In genomic region chr12:106342397-106343212, GRCh38 we compare ENCODE assay signal across 8 cellular contexts. TPM values are rescaled to one million over a fixed set of nuclear protein-coding genes. Genes with fewer than 3 reads are reported as not detected.
A peak's percentile ranks its signal among the peaks of the same experiment; 100 is the strongest.
DNase-seq lines count a peak whose midpoint lies in the region; ATAC-seq and TF ChIP-seq lines count a peak whose summit lies in the region.

No MANE protein-coding gene starts in this region.

- H3K4me3 ChIP-seq in subcutaneous abdominal adipose tissue (ENCODE audit: low read depth in 1 of 5, low read length in 5 of 5): peak overlapping the region in 4 of 5 donors; percentile 16 to 47 (median 32)

- peak overlapping the region; percentile 88 for H3K4me3 Mint-ChIP-seq in HFFc6
- H3K4me3 Mint-ChIP-seq in MCF 10A (ENCODE audit: unreplicated experiment): peak overlapping the region; percentile 64

- peaks cover 34% of the 10 kb centered on the region for H3K4me1 Mint-ChIP-seq in HFFc6 (ENCODE audit: low read depth)
- peaks cover 22% of the 10 kb centered on the region for H3K4me1 Mint-ChIP-seq in MCF 10A (ENCODE audit: insufficient read depth, unreplicated experiment)

- H3K36me3 ChIP-seq in subcutaneous abdominal adipose tissue (ENCODE audit: control insufficient read depth in 5 of 5, insufficient read depth in 5 of 5, low read length in 5 of 5): peaks cover 9 to 27% (median 22%) of the 10 kb centered on the region in 5 donors

- peak overlapping the region; percentile 95 for H3K27ac Mint-ChIP-seq in HFFc6
- peak overlapping the region; percentile 80 for H3K27ac Mint-ChIP-seq in MCF 10A (ENCODE audit: low read depth, unreplicated experiment)

- H3K4me1 ChIP-seq in subcutaneous abdominal adipose tissue (ENCODE audit: control insufficient read depth in 5 of 5, insufficient read depth in 5 of 5, low read length in 5 of 5): peaks cover 8 to 26% (median 23%) of the 10 kb centered on the region in 5 donors

- no peak for TF ChIP-seq CTCF in HFFc6 (IDR thresholded peaks at IDR 0.05)
- no peak for TF ChIP-seq CTCF in MCF 10A (IDR thresholded peaks at IDR 0.05; ENCODE audit: unreplicated experiment)

- CTCF ChIA-PET in MCF 10A (lab: Yijun Ruan, JAX): interaction anchor here (0.5 to 2.5 kb wide), 9 partner anchors 9 to 1259 kb away, joined by 3 to 15 read pairs (median 3); no protein-coding TSS in a partner anchor

- H3K27ac ChIP-seq in subcutaneous abdominal adipose tissue (ENCODE audit: low read depth, low read length): peak overlapping the region; percentile 87

- peak overlapping the region in 1 of 5 donors; percentile 22 for H3K9ac ChIP-seq in subcutaneous abdominal adipose tissue (ENCODE audit: low read length in 5 of 5)

- H3K27me3 ChIP-seq in subcutaneous abdominal adipose tissue (ENCODE audit: control insufficient read depth in 5 of 5, insufficient read depth in 4 of 5, low read length in 5 of 5): no peaks in the 10 kb centered on the region

- no peaks in the 10 kb centered on the region for H3K27me3 Mint-ChIP-seq in HFFc6 (ENCODE audit: insufficient read depth)
- no peaks in the 10 kb centered on the region for H3K27me3 Mint-ChIP-seq in MCF 10A (ENCODE audit: insufficient read depth, unreplicated experiment)

- no peaks in the 10 kb centered on the region for H3K9me3 ChIP-seq in subcutaneous abdominal adipose tissue (ENCODE audit: control insufficient read depth in 5 of 5, low read length in 5 of 5)

- H3K9me3 Mint-ChIP-seq in HFFc6 (no peaks in the 10 kb centered on the region; the same call in 1 of the 2 replicates), MCF 10A (ENCODE audit: unreplicated experiment) (no peaks in the 10 kb centered on the region)

- DNase-seq in HFFc6 (peak; percentile 77), MCF 10A (ENCODE audit: unreplicated experiment) (peak; percentile 72), left kidney (ENCODE audit: low read depth, low spot score) (peak; percentile 10), putamen (ENCODE audit: low spot score) (no peak), OCI-M2 (lab: John Stamatoyannopoulos, UW; ENCODE audit: unreplicated experiment) (no peak)

- BruUV-seq in MCF 10A (replicated peaks; lab: Mats Ljungman, UMichigan): no TSS peak

- POLR2A ChIA-PET in MCF 10A (lab: Yijun Ruan, JAX): interaction anchor here (0.6 to 2.7 kb wide), 14 partner anchors 11 to 115 kb away, joined by 3 to 25 read pairs (median 4); partner anchors contain the start of genes CKAP4, POLR3B and TCP11L2

- H3K36me3 Mint-ChIP-seq in HFFc6 (ENCODE audit: low read depth) (peaks cover 5% of the 10 kb centered on the region), MCF 10A (ENCODE audit: insufficient read depth, unreplicated experiment) (peaks cover 27% of the 10 kb centered on the region)

- intact Hi-C loops in MCF 10A (cut with micrococcal nuclease): loop anchor here (1.0 kb wide), 1 partner anchor 54 kb away; no protein-coding TSS in a partner anchor

- no peak for ATAC-seq in HG02763 (IDR thresholded peaks at IDR 0.05; ENCODE audit: unreplicated experiment)
- no peak for ATAC-seq in HG03521 (IDR thresholded peaks at IDR 0.05; ENCODE audit: unreplicated experiment)

RNA-seq across cellular contexts. Expression of gene POLR3B, which starts 14.9 kb away (rescaled TPM):
- 10 to 100 TPM; 16.4 to 18.8 (median 17.3) TPM for total RNA-seq in HFFc6 (2021; fragmentation: NEBNext Ultra II Directional; extraction: Animal tissue kit (Norgen Biotek cat#: 25700))
- total RNA-seq in MCF 10A (2022): 11.1 and 15.7 TPM in 2 replicates

RNA-seq across cellular contexts. Expression of gene TCP11L2, which starts 40.1 kb away (rescaled TPM):
- 10 to 100 TPM; 13.4 to 21.9 (median 15.6) TPM for total RNA-seq in HFFc6 (2021; fragmentation: NEBNext Ultra II Directional; extraction: Animal tissue kit (Norgen Biotek cat#: 25700))
- total RNA-seq in MCF 10A (2022): 10.2 and 11.4 TPM in 2 replicates

Comparison
In these comparisons a context has a peak if more than half of its experiments do, and no peak if none do; other contexts are left out.
1. DNase-seq: peak in HFFc6 (single experiment), MCF 10A (single experiment) and left kidney (single experiment); none in putamen (single experiment) and OCI-M2 (single experiment).